7 cellular contexts compared by ENCODE assay signal in genomic region chr4:58265734-58266133, GRCh38.
"Had no signal": no experiment of that assay in that cellular context is flagged by ENCODE, and none has a peak within 500 bp of the region (broad histone marks: within the 10 kb centered on the region; RNA-seq: fewer than 3 reads in every experiment).

No MANE protein-coding gene starts in this region.

- ATAC-seq: HepG2, K562 had no signal

- H3K4me3 ChIP-seq: K562 had no signal

- DNase-seq: IMR-90, KBM-7, KG1 had no signal

- H3K27ac ChIP-seq: HL-60, KMS-11 had no signal
